1 cellular context compared by ENCODE assay signal in genomic region chr19:11964858-11965645, GRCh38.
TF ChIP-seq lines count a peak whose summit lies in the region.

TSS of gene ZNF763 (plus strand) at chr19:11965040. CDS start at chr19:11965209, 169 bp downstream.

TF ChIP-seq in HepG2, 621 proteins besides CTCF, POLR2A, EP300 and RAD21 (continued from another document and continues in another):
- TF ChIP-seq ZBTB43 (CRISPR knock-in tag; conservative IDR thresholded peaks at IDR 0.05) (no peak), KMT2A (CRISPR knock-in tag; IDR thresholded peaks at IDR 0.05) (no peak), STAT5B (CRISPR knock-in tag; IDR thresholded peaks at IDR 0.05) (no peak), ATF3 (CRISPR knock-in tag; IDR thresholded peaks at IDR 0.05) (no peak), PBX2 (CRISPR knock-in tag; IDR thresholded peaks at IDR 0.05) (peak; percentile 86), EED (CRISPR knock-in tag; IDR thresholded peaks at IDR 0.05) (0 out of 2 replicates have a peak, but pooled peaks have one; percentile 7), CBFB (CRISPR knock-in tag; IDR thresholded peaks at IDR 0.05) (no peak), ZNF672 (CRISPR knock-in tag; IDR thresholded peaks at IDR 0.05) (no peak), LRRFIP1 (CRISPR knock-in tag; conservative IDR thresholded peaks at IDR 0.05) (no peak), ZNF780A (CRISPR knock-in tag; IDR thresholded peaks at IDR 0.05) (no peak), ZFP62 (CRISPR knock-in tag; IDR thresholded peaks at IDR 0.05) (no peak), THAP11 (CRISPR knock-in tag; IDR thresholded peaks at IDR 0.05) (no peak), ZNF276 (CRISPR knock-in tag; IDR thresholded peaks at IDR 0.05; ENCODE audit: low read depth) (no peak), ZBTB37 (CRISPR knock-in tag; IDR thresholded peaks at IDR 0.05) (no peak), ELK4 (CRISPR knock-in tag; IDR thresholded peaks at IDR 0.05; ENCODE audit: borderline replicate concordance) (no peak), ZNF746 (CRISPR knock-in tag; IDR thresholded peaks at IDR 0.05) (no peak), SIX4 (CRISPR knock-in tag; IDR thresholded peaks at IDR 0.05) (no peak), POLR2G (IDR thresholded peaks at IDR 0.05; ENCODE audit: low read depth, low read length) (0 out of 2 replicates have a peak, but pooled peaks have one; percentile 24), ELF3 (CRISPR knock-in tag; IDR thresholded peaks at IDR 0.05) (no peak), HMGXB3 (CRISPR knock-in tag; IDR thresholded peaks at IDR 0.05; ENCODE audit: borderline replicate concordance) (no peak), DZIP1 (CRISPR knock-in tag; IDR thresholded peaks at IDR 0.05) (no peak), ZNF281 (CRISPR knock-in tag; IDR thresholded peaks at IDR 0.05; ENCODE audit: borderline replicate concordance) (no peak), ZSCAN5A (CRISPR knock-in tag; IDR thresholded peaks at IDR 0.05; ENCODE audit: borderline replicate concordance) (no peak), TCF7L2 (IDR thresholded peaks at IDR 0.05; ENCODE audit: low read depth, low read length) (no peak), ZMYM2 (CRISPR knock-in tag; IDR thresholded peaks at IDR 0.05) (no peak), SALL1 (CRISPR knock-in tag; IDR thresholded peaks at IDR 0.05) (no peak; the same call in 1 of the 2 replicates), ZNF816 (CRISPR knock-in tag; IDR thresholded peaks at IDR 0.05; ENCODE audit: borderline replicate concordance) (no peak), DRAP1 (CRISPR knock-in tag; IDR thresholded peaks at IDR 0.05) (no peak), NFATC3 (CRISPR knock-in tag; IDR thresholded peaks at IDR 0.05) (no peak), GTF3A (CRISPR knock-in tag; conservative IDR thresholded peaks at IDR 0.05) (no peak), NCOA5 (CRISPR knock-in tag; IDR thresholded peaks at IDR 0.05) (no peak), TFE3 (CRISPR knock-in tag; IDR thresholded peaks at IDR 0.05) (no peak)
